Comparison of ENCODE assay signal across 7 cellular contexts in genomic region chr19:19105365-19106060, GRCh38. TPM values are rescaled to one million over a fixed set of nuclear protein-coding genes. Genes with fewer than 3 reads are reported as not detected.
DNase-seq lines count a peak whose midpoint lies in the region; TF ChIP-seq lines count a peak whose summit lies in the region.

No MANE protein-coding gene starts in this region.

- no peaks in the 10 kb centered on the region for H3K27me3 ChIP-seq in ascending aorta
- no peaks in the 10 kb centered on the region for H3K27me3 ChIP-seq in iPS-15b (ENCODE audit: control insufficient read depth, insufficient read depth, low read length)
- H3K27me3 ChIP-seq in tibial artery = no peaks in the 10 kb centered on the region

- TF ChIP-seq CTCF in ascending aorta (IDR thresholded peaks at IDR 0.05) = no peak
- TF ChIP-seq CTCF in tibial artery (IDR thresholded peaks at IDR 0.05) = no peak

- intact Hi-C loops in ascending aorta (cut with DNase I) = no loop called here
- intact Hi-C loops in tibial artery (cut with DNase I; ENCODE audit: low total_unique reads) = no loop called here

- H3K4me3 ChIP-seq in ascending aorta (peak overlapping the region; percentile 26 to 46), iPS-15b (ENCODE audit: low read depth, low read length) (peak overlapping the region; percentile 80), tibial artery (peak overlapping the region; percentile 8 to 23)

- H3K4me1 ChIP-seq in ascending aorta = peaks cover 0 to 4% of the 10 kb centered on the region in 2 donors
- peaks cover 7% of the 10 kb centered on the region for H3K4me1 ChIP-seq in iPS-15b (ENCODE audit: control insufficient read depth, insufficient read depth, low read length)
- peaks cover 0 to 15% (median 8%) of the 10 kb centered on the region in 4 donors for H3K4me1 ChIP-seq in tibial artery

- H3K9ac ChIP-seq in iPS-15b (ENCODE audit: low read depth, low read length) = peak overlapping the region; percentile 66

- DNase-seq in HK-2 (ENCODE audit: unreplicated experiment) (peak; percentile 76), ascending aorta (ENCODE audit: low spot score in 2 of 2) (no peak), tibial artery (no peak), SIG-M5 (lab: John Stamatoyannopoulos, UW) (no peak), HT-29 (ENCODE audit: low spot score) (no peak)
- no peak for DNase-seq in effector CD8-positive, alpha-beta T cell (lab: John Stamatoyannopoulos, UW)

- H3K9me3 ChIP-seq in ascending aorta (no peaks in the 10 kb centered on the region), iPS-15b (ENCODE audit: control insufficient read depth, insufficient read depth, low read length) (no peaks in the 10 kb centered on the region), tibial artery (no peaks in the 10 kb centered on the region)

- H3K36me3 ChIP-seq in ascending aorta = peaks cover 4 to 12% of the 10 kb centered on the region in 2 donors
- no peaks in the 10 kb centered on the region for H3K36me3 ChIP-seq in iPS-15b (ENCODE audit: control insufficient read depth, insufficient read depth, low read length)
- H3K36me3 ChIP-seq in tibial artery = peaks cover 11 to 29% (median 22%) of the 10 kb centered on the region in 3 donors

- H3K27ac ChIP-seq in ascending aorta (no peak overlapping the region), tibial artery (no peak overlapping the region)

RNA-seq across cellular contexts. Expression of gene TMEM161A, which starts 32.8 kb away (rescaled TPM):
- 14.5 TPM for total RNA-seq in ascending aorta
- total RNA-seq in HT-29 (2014; rRNA removed; shearing (Covaris generic)) = 59.0 and 63.8 TPM in 2 replicates

RNA-seq across cellular contexts. Expression of gene SLC25A42, which starts 41.7 kb away (rescaled TPM):
- 8.9 TPM for total RNA-seq in ascending aorta
- total RNA-seq in HT-29 (2014; rRNA removed; shearing (Covaris generic)) = 2.4 and 3.2 TPM in 2 replicates

Comparison
In these comparisons a context has a peak if more than half of its experiments do, and no peak if none do; other contexts are left out.
1. H3K4me3 ChIP-seq: peak in every context shown above with its lines; median percentile 80 in iPS-15b; 36 in ascending aorta; 16 in tibial artery.